8 cellular contexts compared by ENCODE assay signal in genomic region chr2:27263287-27264252, GRCh38. TPM values are rescaled to one million over a fixed set of nuclear protein-coding genes. Genes with fewer than 3 reads are reported as not detected.
DNase-seq lines count a peak whose midpoint lies in the region; ATAC-seq and TF ChIP-seq lines count a peak whose summit lies in the region.

No MANE protein-coding gene starts in this region.

- no peaks in the 10 kb centered on the region for H3K36me3 Mint-ChIP-seq in activated naive CD4-positive, alpha-beta T cell treated with anti-CD3 and anti-CD28 coated beads, Interleukin-2, amount 50 U/mL, for 24 hours

- peaks cover 4% of the 10 kb centered on the region for H3K27me3 ChIP-seq in cardiac muscle cell
- H3K27me3 ChIP-seq in liver (ENCODE audit: control insufficient read depth in 4 of 4, insufficient read depth in 4 of 4, low read length in 3 of 4): peaks cover 0 to 22% (median 4%) of the 10 kb centered on the region in 4 donors
- H3K27me3 ChIP-seq in upper lobe of right lung: peaks cover 90% of the 10 kb centered on the region

- H3K27me3 Mint-ChIP-seq in activated naive CD4-positive, alpha-beta T cell treated with anti-CD3 and anti-CD28 coated beads, Interleukin-2, amount 50 U/mL, for 24 hours: peaks cover 40% of the 10 kb centered on the region

- H3K4me3 ChIP-seq in cardiac muscle cell (peak overlapping the region; percentile 92), liver (ENCODE audit: low read depth in 1 of 3, low read length in 3 of 3) (peak overlapping the region in 2 of 3 donors; percentile 22 to 49), upper lobe of right lung (peak overlapping the region; percentile 44)

- TF ChIP-seq RAD21 in liver (IDR thresholded peaks at IDR 0.05): no peak

- intact Hi-C loops in Right ventricle myocardium superior (cut with DNase I): no loop called here
- intact Hi-C loops in upper lobe of right lung (cut with DNase I): no loop called here

- peaks cover 23% of the 10 kb centered on the region for H3K4me1 ChIP-seq in cardiac muscle cell (ENCODE audit: low read depth)
- H3K4me1 ChIP-seq in liver (ENCODE audit: control insufficient read depth in 4 of 4, insufficient read depth in 4 of 4, low read length in 3 of 4): peaks cover 10 to 35% (median 22%) of the 10 kb centered on the region in 4 donors
- H3K4me1 ChIP-seq in upper lobe of right lung: peaks cover 29% of the 10 kb centered on the region

- DNase-seq in cardiac muscle cell (ENCODE audit: low read depth in 1 of 2, low spot score in 1 of 2) (peak in 1 of 2 donors; percentile 38), Right ventricle myocardium superior (no peak), upper lobe of right lung (no peak), MV-4-11 (lab: John Stamatoyannopoulos, UW) (no peak), NCI-H2107 (lab: John Stamatoyannopoulos, UW) (no peak), NCI-H2029 (lab: John Stamatoyannopoulos, UW) (no peak)

- TF ChIP-seq CTCF in cardiac muscle cell (IDR thresholded peaks at IDR 0.05; ENCODE audit: low read depth, low read length): no peak
- TF ChIP-seq CTCF in liver (IDR thresholded peaks at IDR 0.05; ENCODE audit: low read depth, low read length, missing input control): no peak
- no peak for TF ChIP-seq CTCF in upper lobe of right lung (IDR thresholded peaks at IDR 0.05)

- H3K9me3 ChIP-seq in cardiac muscle cell (ENCODE audit: low read depth) (no peaks in the 10 kb centered on the region), liver (ENCODE audit: control insufficient read depth in 4 of 4, low read length in 3 of 4) (no peaks in the 10 kb centered on the region), upper lobe of right lung (no peaks in the 10 kb centered on the region)

- H3K9me3 Mint-ChIP-seq in activated naive CD4-positive, alpha-beta T cell treated with anti-CD3 and anti-CD28 coated beads, Interleukin-2, amount 50 U/mL, for 24 hours: no peaks in the 10 kb centered on the region

- ATAC-seq in Right ventricle myocardium superior (ENCODE audit: poor library complexity): no peak
- ATAC-seq in upper lobe of right lung: no peak

- H3K36me3 ChIP-seq in cardiac muscle cell: no peaks in the 10 kb centered on the region
- H3K36me3 ChIP-seq in liver (ENCODE audit: control insufficient read depth in 4 of 4, insufficient read depth in 3 of 4, low read depth in 1 of 4, low read length in 3 of 4): no peaks in the 10 kb centered on the region
- H3K36me3 ChIP-seq in upper lobe of right lung: no peaks in the 10 kb centered on the region

- H3K27ac ChIP-seq in cardiac muscle cell (peak overlapping the region; percentile 8), liver (ENCODE audit: low read depth in 1 of 2, low read length in 2 of 2) (no peak overlapping the region), upper lobe of right lung (no peak overlapping the region)

- H3K9ac ChIP-seq in liver (ENCODE audit: low read depth in 1 of 2, low read length in 2 of 2): no peak overlapping the region

- no peak overlapping the region for H3K27ac Mint-ChIP-seq in activated naive CD4-positive, alpha-beta T cell treated with anti-CD3 and anti-CD28 coated beads, Interleukin-2, amount 50 U/mL, for 24 hours

- peak overlapping the region; percentile 87 for H3K4me3 Mint-ChIP-seq in activated naive CD4-positive, alpha-beta T cell treated with anti-CD3 and anti-CD28 coated beads, Interleukin-2, amount 50 U/mL, for 24 hours

- peaks cover 28% of the 10 kb centered on the region for H3K4me1 Mint-ChIP-seq in activated naive CD4-positive, alpha-beta T cell treated with anti-CD3 and anti-CD28 coated beads, Interleukin-2, amount 50 U/mL, for 24 hours

- WGBS in liver: 5% methylated on average over 46 of the region's 46 CpGs

TF ChIP-seq in liver, 16 proteins besides CTCF, POLR2A, EP300 and RAD21:
- TF ChIP-seq JUND (IDR thresholded peaks at IDR 0.05): no peak
- no peak for TF ChIP-seq RXRA (IDR thresholded peaks at IDR 0.05)
TF ChIP-seq in liver: peak in this region for 0.

RNA-seq across cellular contexts. Expression of gene SLC30A3, which starts 0.7 kb away (rescaled TPM):
- 75.1 and 84.7 TPM in 2 replicates for total RNA-seq in cardiac muscle cell
- 111 and 139 TPM in 2 replicates for polyA plus RNA-seq in cardiac muscle cell
- total RNA-seq in Right ventricle myocardium superior: 10.4 TPM
- total RNA-seq in liver: not detected
- under 1 TPM in 1 of 2 donors, not detected in 1; 0.20 TPM for polyA plus RNA-seq in liver
- total RNA-seq in upper lobe of right lung: 0.58 TPM

RNA-seq across cellular contexts. Expression of gene DNAJC5G, which starts 11.7 kb away (rescaled TPM):
- total RNA-seq in cardiac muscle cell (3.6 and 14.1 TPM in 2 replicates), Right ventricle myocardium superior (2.3 TPM), liver (not detected), upper lobe of right lung (not detected)
- polyA plus RNA-seq in cardiac muscle cell (4.4 and 7.5 TPM in 2 replicates), liver (not detected)

RNA-seq across cellular contexts. Expression of gene TRIM54, which starts 18.7 kb away (rescaled TPM):
- total RNA-seq in cardiac muscle cell (53.1 and 65.9 TPM in 2 replicates), Right ventricle myocardium superior (301 TPM), liver (not detected), upper lobe of right lung (not detected)
- polyA plus RNA-seq in cardiac muscle cell (41.6 and 46.7 TPM in 2 replicates), liver (under 1 TPM in 1 of 2 donors, not detected in 1; 0.03 TPM)

RNA-seq across cellular contexts. Expression of gene UCN, which starts 44.7 kb away (rescaled TPM):
- total RNA-seq in cardiac muscle cell (6.6 and 14.8 TPM in 2 replicates), Right ventricle myocardium superior (0.59 TPM), liver (under 1 TPM in 1 of 2 donors, not detected in 1; 0.25 TPM), upper lobe of right lung (2.8 TPM)
- polyA plus RNA-seq in cardiac muscle cell (3.2 and 5.8 TPM in 2 replicates), liver (under 1 TPM; 0.42 to 0.83 TPM)

RNA-seq across cellular contexts. Expression of gene CAD, which starts 46.4 kb away (rescaled TPM):
- total RNA-seq in cardiac muscle cell (31.1 and 51.7 TPM in 2 replicates), Right ventricle myocardium superior (8.6 TPM), liver (10 to 100 TPM; 18.7 to 23.2 TPM), upper lobe of right lung (27.1 TPM)
- polyA plus RNA-seq in cardiac muscle cell (30.1 and 31.0 TPM in 2 replicates), liver (1 to 10 TPM; 6.3 to 8.4 TPM)

Comparison
In these comparisons a context has a peak if more than half of its experiments do, and no peak if none do; other contexts are left out.
1. H3K4me3 ChIP-seq: peak in every context shown above with its lines; median percentile 92 in cardiac muscle cell; 44 in upper lobe of right lung; 36 in liver.
2. RNA of gene TRIM54, which starts 18.7 kb away (total RNA-seq): 301 TPM in Right ventricle myocardium superior (single experiment) and 53.1 to 65.9 TPM in cardiac muscle cell; not detected in upper lobe of right lung (single experiment) and not detected in liver; every median in the first group is over 10 times any median in the second.